In the genomic region with DNA sequence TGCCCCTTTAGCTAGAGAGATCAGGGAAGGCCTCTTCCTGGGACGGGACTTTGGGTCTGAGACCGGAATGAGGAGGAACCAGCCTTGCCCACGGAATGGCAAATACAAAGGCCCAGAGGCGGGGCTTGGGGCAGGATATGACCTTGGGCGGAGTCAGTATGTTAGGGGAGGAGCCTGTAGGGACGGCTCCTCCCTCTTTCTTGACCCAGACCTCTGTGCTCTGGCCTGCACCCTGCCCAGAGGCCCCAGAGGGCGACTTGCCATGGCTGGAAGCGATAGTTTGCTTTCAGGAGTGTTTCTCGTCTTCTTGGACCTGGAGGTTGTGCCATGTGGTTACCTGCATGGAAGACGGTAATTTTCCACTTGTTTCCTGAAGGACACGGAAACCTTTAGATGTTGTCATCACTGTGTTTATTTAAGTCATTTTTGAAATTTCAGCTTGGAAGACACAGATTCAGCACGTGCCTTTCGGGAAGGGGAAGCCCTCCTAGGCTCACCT, we compare ENCODE assay signal across 8 cellular contexts.
DNase-seq lines count a peak whose midpoint lies in the region; ATAC-seq, FAIRE-seq and TF ChIP-seq lines count a peak whose summit lies in the region.

No MANE protein-coding gene starts in this region.

- no peak for FAIRE-seq in small intestine (lab: Jason Lieb, UNC)

- H3K27me3 ChIP-seq in H7 (ENCODE audit: control insufficient read depth, insufficient read depth, low read length) (no peaks in the 10 kb centered on the region), body of pancreas (no peaks in the 10 kb centered on the region), small intestine (ENCODE audit: control insufficient read depth in 2 of 2, insufficient read depth in 2 of 2, low read length in 2 of 2) (no peaks in the 10 kb centered on the region)

- H3K9me3 ChIP-seq in body of pancreas, result no peaks in the 10 kb centered on the region
- no peaks in the 10 kb centered on the region for H3K9me3 ChIP-seq in small intestine (ENCODE audit: control insufficient read depth, low read depth)

- ATAC-seq in body of pancreas, result peak; percentile 75
- no peak for ATAC-seq in HG03280 (IDR thresholded peaks at IDR 0.05; ENCODE audit: unreplicated experiment)
- ATAC-seq in GM21526 (IDR thresholded peaks at IDR 0.05; ENCODE audit: low FRiP score, unreplicated experiment), result no peak

- intact Hi-C loops in body of pancreas (cut with DNase I), result no loop called here

- H3K4me3 ChIP-seq in H7 (ENCODE audit: insufficient read depth, low read depth, low read length) (peak overlapping the region; percentile 47), body of pancreas (no peak overlapping the region), small intestine (ENCODE audit: low read depth in 1 of 2, low read length in 2 of 2) (peak overlapping the region; percentile 16 to 64)

- TF ChIP-seq POLR2A in body of pancreas (IDR thresholded peaks at IDR 0.05), result peak in 1 of 3 donors; percentile 0

- peak; percentile 93 for DNase-seq in H7
- DNase-seq in body of pancreas, result peak; percentile 65 to 88 (median 70)
- peak; percentile 79 for DNase-seq in islet precursor cell
- DNase-seq in small intestine, result peak; percentile 95
- no peak for DNase-seq in NCI-H82 treated with DMSO at 0.1 percent for 48 hours (lab: John Stamatoyannopoulos, UW; ENCODE audit: unreplicated experiment)
- DNase-seq in stimulated activated CD4-positive, alpha-beta T cell treated with anti-CD3 and anti-CD28 coated beads, Interleukin-2, amount 100 ng/mL, for 48 hours, result no peak

- H3K27ac ChIP-seq in body of pancreas (peak overlapping the region; percentile 39 to 91 (median 89)), small intestine (ENCODE audit: low read depth in 1 of 2, low read length in 1 of 2) (peak overlapping the region; percentile 84 to 96)

- H3K36me3 ChIP-seq in H7 (replicated peaks; ENCODE audit: control insufficient read depth, insufficient read depth, low read length) (no peaks in the 10 kb centered on the region), body of pancreas (replicated peaks in 1 of 2; ENCODE audit: insufficient read depth in 1 of 2, low read depth in 2 of 2) (no peaks in the 10 kb centered on the region), small intestine (ENCODE audit: control insufficient read depth in 2 of 2, insufficient read depth in 2 of 2, low read length in 2 of 2) (no peaks in the 10 kb centered on the region)

- WGBS in body of pancreas, 2 donors, result 27 to 52% methylated on average over 12 to 13 of the region's 13 CpGs
- 26 to 43% (median 39%) methylated on average over 13 of the region's 13 CpGs for WGBS in small intestine, 3 donors

- H3K4me1 ChIP-seq in body of pancreas, result peaks cover 82% of the 10 kb centered on the region
- peaks cover 0 to 13% of the 10 kb centered on the region in 2 donors for H3K4me1 ChIP-seq in small intestine (ENCODE audit: control insufficient read depth in 2 of 2, insufficient read depth in 1 of 2, low read depth in 1 of 2, low read length in 1 of 2)

- peak in 1 of 7 experiments; percentile 2 for TF ChIP-seq CTCF in body of pancreas (IDR thresholded peaks at IDR 0.05)

Comparison
In these comparisons a context has a peak if more than half of its experiments do, and no peak if none do; other contexts are left out.
1. DNase-seq: peak in H7 (single experiment), body of pancreas (4 of 4), islet precursor cell (single experiment) and small intestine (single experiment); none in NCI-H82 treated with DMSO at 0.1 percent for 48 hours (single experiment) and stimulated activated CD4-positive, alpha-beta T cell treated with anti-CD3 and anti-CD28 coated beads, Interleukin-2, amount 100 ng/mL, for 48 hours (0 of 2).
2. H3K4me3 ChIP-seq: peak in H7 (single experiment) and small intestine (2 of 2); none in body of pancreas (0 of 2).